ENCODE assay signal across 30 cellular contexts in genomic region chr1:174958396-174958795, GRCh38. TPM values are rescaled to one million over a fixed set of nuclear protein-coding genes. Genes with fewer than 3 reads are reported as not detected.
DNase-seq lines count a peak whose midpoint lies in the region; ATAC-seq and TF ChIP-seq lines count a peak whose summit lies in the region.
"Had no signal": no experiment of that assay in that cellular context is flagged by ENCODE, and none has a peak within 500 bp of the region (broad histone marks: within the 10 kb centered on the region; RNA-seq: fewer than 3 reads in every experiment).

No MANE protein-coding gene starts in this region.

- H3K4me2 ChIP-seq in SK-N-SH: no peak overlapping the region

- H3K9me3 Mint-ChIP-seq in effector memory CD8-positive, alpha-beta T cell: no peaks in the 10 kb centered on the region
- H3K9me3 Mint-ChIP-seq: H9; stimulated activated naive CD8-positive, alpha-beta T cell treated with anti-CD3 and anti-CD28 coated beads, Interleukin-15, amount 100 ng/mL, for 72 hours; T-cell had no signal

- H3K9ac ChIP-seq in SK-N-SH: no peak overlapping the region

- no peaks in the 10 kb centered on the region for H3K9me2 ChIP-seq in SK-N-SH

- H3K27ac Mint-ChIP-seq in effector memory CD8-positive, alpha-beta T cell: peak overlapping the region; percentile 47 to 78

- no peak for TF ChIP-seq EP300 in SK-N-SH (IDR thresholded peaks at IDR 0.05; ENCODE audit: borderline replicate concordance in 1 of 2, low read depth in 1 of 2, low read length in 1 of 2)
- TF ChIP-seq EP300 in ovary (IDR thresholded peaks at IDR 0.05): no peak

- H3K4me3 Mint-ChIP-seq in effector memory CD8-positive, alpha-beta T cell: no peak overlapping the region
- H3K4me3 Mint-ChIP-seq: CD14-positive monocyte, H9 had no signal

- H3K4me3 ChIP-seq in SK-N-SH (ENCODE audit: low read depth in 2 of 2, low read length in 1 of 2) (no peak overlapping the region), right atrium auricular region (no peak overlapping the region), ovary (no peak overlapping the region)
- H3K4me3 ChIP-seq: colonic mucosa, esophagus muscularis mucosa, psoas muscle, SJCRH30, uterus had no signal

- H2AFZ ChIP-seq in SK-N-SH (ENCODE audit: low read depth): no peak overlapping the region

- no peaks in the 10 kb centered on the region for H4K20me1 ChIP-seq in SK-N-SH (ENCODE audit: insufficient read depth)

- H3K27me3 Mint-ChIP-seq in effector memory CD8-positive, alpha-beta T cell: no peaks in the 10 kb centered on the region
- H3K27me3 Mint-ChIP-seq: stimulated activated naive CD8-positive, alpha-beta T cell treated with anti-CD3 and anti-CD28 coated beads, Interleukin-15, amount 100 ng/mL, for 72 hours; T-cell had no signal

- no peaks in the 10 kb centered on the region for H3K79me2 ChIP-seq in SK-N-SH (ENCODE audit: insufficient read depth)

- ATAC-seq in SK-N-SH treated with all-trans-retinoic acid at 6 μM for 48 hours: peak; percentile 30; the same call in 2 of the 3 replicates
- ATAC-seq in left cardiac atrium: peak; percentile 27 to 65
- ATAC-seq in effector memory CD8-positive, alpha-beta T cell (replicated peaks): no peak
- no peak for ATAC-seq in GM21381 (IDR thresholded peaks at IDR 0.05; ENCODE audit: unreplicated experiment)
- ATAC-seq: psoas muscle; stimulated activated naive CD8-positive, alpha-beta T cell treated with anti-CD3 and anti-CD28 coated beads, Interleukin-15, amount 100 ng/mL, for 72 hours had no signal

- TF ChIP-seq POLR2A in ovary (IDR thresholded peaks at IDR 0.05): no peak

- no peak for TF ChIP-seq RAD21 in SK-N-SH (IDR thresholded peaks at IDR 0.05; ENCODE audit: low read length)

- peaks cover 9 to 30% of the 10 kb centered on the region in 2 donors for H3K4me1 Mint-ChIP-seq in effector memory CD8-positive, alpha-beta T cell (ENCODE audit: low read depth in 2 of 2)

- POLR2A ChIA-PET in SK-N-SH (lab: Yijun Ruan, JAX): interaction anchor here (0.6 kb wide), 1 partner anchor 1103 kb away, joined by 3 read pairs; no protein-coding TSS in a partner anchor

- H3K36me3 ChIP-seq in SK-N-SH (replicated peaks in 1 of 2; ENCODE audit: control insufficient read depth in 1 of 2, insufficient read depth in 2 of 2, low read length in 1 of 2) (no peaks in the 10 kb centered on the region), right atrium auricular region (no peaks in the 10 kb centered on the region), ovary (no peaks in the 10 kb centered on the region)
- H3K36me3 ChIP-seq: colonic mucosa, neutrophil, SJCRH30, uterus had no signal

- intact Hi-C loops in left cardiac atrium (cut with DNase I): no loop called here
- intact Hi-C loops in ovary (cut with DNase I): no loop called here

- CTCF ChIA-PET in SK-N-SH (lab: Yijun Ruan, JAX): interaction anchor here (1.6 kb wide), 1 partner anchor 188 kb away, joined by 3 read pairs; no protein-coding TSS in a partner anchor

- WGBS in SK-N-SH (ENCODE audit: low lambda C conversion rate): 97% methylated on average over 1 of the region's 1 CpG
- WGBS in ovary, 3 donors: 26 to 39% (median 27%) methylated on average over 1 of the region's 1 CpG

- DNase-seq in SK-N-SH (no peak), left cardiac atrium (no peak), right atrium auricular region (ENCODE audit: low spot score) (no peak), ovary (no peak)
- DNase-seq in effector memory CD8-positive, alpha-beta T cell: no peak
- no peak for DNase-seq in stimulated activated naive CD4-positive, alpha-beta T cell treated with Interleukin-2 at 50 U/mL for 16 hours (lab: John Stamatoyannopoulos, UW)
- DNase-seq: 8988T; activated CD4-positive, alpha-beta T cell treated with anti-CD3 and anti-CD28 coated beads, Interleukin-2, amount 50 U/mL, for 1 hour; activated CD8-positive, alpha-beta memory T cell treated with anti-CD3 and anti-CD28 coated beads, Interleukin-2, amount 50 U/mL, for 48 hours; activated effector memory CD4-positive, alpha-beta T cell treated with Interleukin-2 at 50 U/mL for 16 hours; amniotic stem cell; Calu3; colonic mucosa; DND-41; foreskin melanocyte; H9; NCI-H1092 treated with DMSO at 0.1 percent for 48 hours; NCI-H187; NCI-H524; psoas muscle; SJCRH30; stimulated activated CD4-positive, alpha-beta T cell treated with anti-CD3 and anti-CD28 coated beads, Interleukin-4, amount 100 ng/mL, for 4 hours; stimulated activated naive CD8-positive, alpha-beta T cell treated with anti-CD3 and anti-CD28 coated beads, Interleukin-15, amount 100 ng/mL, for 72 hours; T-cell; uterus had no signal

- H3K9me3 ChIP-seq in SK-N-SH (no peaks in the 10 kb centered on the region), right atrium auricular region (no peaks in the 10 kb centered on the region), ovary (no peaks in the 10 kb centered on the region)
- H3K9me3 ChIP-seq: colonic mucosa, esophagus muscularis mucosa, neutrophil, psoas muscle, SJCRH30, uterus had no signal

- peaks cover 10% of the 10 kb centered on the region for H3K36me3 Mint-ChIP-seq in effector memory CD8-positive, alpha-beta T cell (ENCODE audit: insufficient read depth)

- no peaks in the 10 kb centered on the region for H3K27me3 ChIP-seq in SK-N-SH (ENCODE audit: insufficient read depth)
- no peaks in the 10 kb centered on the region for H3K27me3 ChIP-seq in right atrium auricular region
- no peaks in the 10 kb centered on the region for H3K27me3 ChIP-seq in ovary
- H3K27me3 ChIP-seq: colonic mucosa, esophagus muscularis mucosa, neutrophil, SJCRH30, uterus had no signal

- TF ChIP-seq CTCF in SK-N-SH (IDR thresholded peaks at IDR 0.05) (no peak), right atrium auricular region (IDR thresholded peaks at IDR 0.05) (no peak), ovary (IDR thresholded peaks at IDR 0.05) (no peak)

- H3K4me1 ChIP-seq in SK-N-SH (ENCODE audit: control insufficient read depth in 1 of 2, insufficient read depth in 2 of 2, low read depth in 1 of 2, low read length in 1 of 2): peaks cover 0 to 4% of the 10 kb centered on the region in 2 experiments; a peak in 2 of 4 replicates
- H3K4me1 ChIP-seq in right atrium auricular region: peaks cover 0 to 30% of the 10 kb centered on the region in 2 donors
- H3K4me1 ChIP-seq in ovary (ENCODE audit: insufficient read depth): peaks cover 2% of the 10 kb centered on the region

- no peak overlapping the region for H3K27ac ChIP-seq in SK-N-SH (ENCODE audit: low read depth in 2 of 2, low read length in 1 of 2)
- no peak overlapping the region for H3K27ac ChIP-seq in right atrium auricular region
- no peak overlapping the region for H3K27ac ChIP-seq in ovary
- H3K27ac ChIP-seq: colonic mucosa, esophagus muscularis mucosa, psoas muscle, SJCRH30, uterus had no signal

- H3F3A ChIP-seq in SK-N-SH (replicated peaks; ENCODE audit: insufficient read depth): no peaks in the 10 kb centered on the region

TF ChIP-seq in SK-N-SH treated with all-trans-retinoic acid at 6 μM for 48 hours, 23 proteins besides CTCF, POLR2A, EP300 and RAD21 (continues in another document):
- TF ChIP-seq ZFP3 (CRISPR knock-in tag; IDR thresholded peaks at IDR 0.05): no peak

TF ChIP-seq in SK-N-SH, 30 proteins besides CTCF, POLR2A, EP300 and RAD21 (continues in another document):
- TF ChIP-seq TAF1 (IDR thresholded peaks at IDR 0.05; ENCODE audit: borderline replicate concordance, low read depth, low read length): no peak
- TF ChIP-seq IRF3 (IDR thresholded peaks at IDR 0.05; ENCODE audit: low read depth, low read length): no peak
- TF ChIP-seq MEF2A (IDR thresholded peaks at IDR 0.05; ENCODE audit: borderline replicate concordance, low read depth): no peak
- no peak for TF ChIP-seq TEAD4 (IDR thresholded peaks at IDR 0.05; ENCODE audit: borderline replicate concordance, insufficient read depth)
- no peak for TF ChIP-seq TCF12 (IDR thresholded peaks at IDR 0.05)
- TF ChIP-seq ZBTB33 (IDR thresholded peaks at IDR 0.05; ENCODE audit: borderline replicate concordance, low read depth): no peak
- no peak for TF ChIP-seq RFX5 (IDR thresholded peaks at IDR 0.05; ENCODE audit: low read length)
- no peak for TF ChIP-seq SIN3A (IDR thresholded peaks at IDR 0.05; ENCODE audit: borderline replicate concordance, low read depth, low read length)
- TF ChIP-seq NRF1 (IDR thresholded peaks at IDR 0.05; ENCODE audit: low read depth, low read length): no peak
- TF ChIP-seq RCOR1 (IDR thresholded peaks at IDR 0.05; ENCODE audit: low read length): no peak
- no peak for TF ChIP-seq MAX (IDR thresholded peaks at IDR 0.05; ENCODE audit: low read depth)

RNA-seq across cellular contexts. Expression of gene CACYBP, which starts 41.4 kb away (rescaled TPM):
- polyA plus RNA-seq in SK-N-SH (2012; rRNA removed): 40.0 and 56.2 TPM in 2 replicates
- polyA plus RNA-seq in SK-N-SH (2012; cell fraction: cytosol; rRNA removed): 78.7 and 87.8 TPM in 2 replicates
- polyA plus RNA-seq in SK-N-SH (2012; cell fraction: nucleus; rRNA removed): 18.5 and 28.9 TPM in 2 replicates
- total RNA-seq in left cardiac atrium: 10 to 100 TPM; 52.8 to 91.4 TPM
- 10 to 100 TPM; 40.5 to 59.7 TPM for total RNA-seq in right atrium auricular region
- 100 to 1,000 TPM in 1 of 7 donors, 10 to 100 TPM in 6; 58.4 to 127 (median 70.1) TPM for total RNA-seq in ovary
- polyA plus RNA-seq in ovary: 100 to 1,000 TPM in 1 of 2 donors, 10 to 100 TPM in 1; 75.7 to 171 TPM

Comparison
In these comparisons a context has a peak if more than half of its experiments do, and no peak if none do; other contexts are left out.
1. ATAC-seq: peak in SK-N-SH treated with all-trans-retinoic acid at 6 μM for 48 hours (single experiment) and left cardiac atrium (2 of 2); none in effector memory CD8-positive, alpha-beta T cell (single experiment) and GM21381 (single experiment).